1 cellular context compared by ENCODE assay signal in genomic region chr6:65927141-65927540, GRCh38.
TF ChIP-seq lines count a peak whose summit lies in the region.

No MANE protein-coding gene starts in this region.

TF ChIP-seq in GM23338, 12 proteins besides CTCF, POLR2A, EP300 and RAD21:
- TF ChIP-seq ZNF462 (CRISPR knock-in tag; IDR thresholded peaks at IDR 0.05) (no peak), REST (IDR thresholded peaks at IDR 0.05; ENCODE audit: unreplicated experiment) (no peak), JUNB (IDR thresholded peaks at IDR 0.05; ENCODE audit: unreplicated experiment) (no peak)
TF ChIP-seq in GM23338: peak in this region for 0.
